1 cellular context compared by ENCODE assay signal in genomic region chr16:53703590-53704444, GRCh38.
TF ChIP-seq lines count a peak whose summit lies in the region.

TSS of gene FTO (plus strand) at chr16:53704156.
TSS of gene RPGRIP1L (minus strand) at chr16:53703859. CDS start at chr16:53700723, 3,136 bp downstream.

TF ChIP-seq in SK-N-SH, 30 proteins besides CTCF, POLR2A, EP300 and RAD21 (continued from another document):
- TF ChIP-seq, protein P1, sequence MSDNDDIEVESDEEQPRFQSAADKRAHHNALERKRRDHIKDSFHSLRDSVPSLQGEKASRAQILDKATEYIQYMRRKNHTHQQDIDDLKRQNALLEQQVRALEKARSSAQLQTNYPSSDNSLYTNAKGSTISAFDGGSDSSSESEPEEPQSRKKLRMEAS (IDR thresholded peaks at IDR 0.05; ENCODE audit: low read depth), result peak; percentile 77
- TF ChIP-seq IRF3 (IDR thresholded peaks at IDR 0.05; ENCODE audit: low read depth, low read length), result no peak
- peak; percentile 97 for TF ChIP-seq YY1 (IDR thresholded peaks at IDR 0.05; ENCODE audit: low read depth)
- peak; percentile 98 for TF ChIP-seq MXI1 (IDR thresholded peaks at IDR 0.05; ENCODE audit: low read depth, low read length)
- TF ChIP-seq ELF1 (IDR thresholded peaks at IDR 0.05), result peak; percentile 53
- TF ChIP-seq CHD2 (IDR thresholded peaks at IDR 0.05; ENCODE audit: low read length, partially characterized antibody), result peak; percentile 99
